Comparison of ENCODE assay signal across 9 cellular contexts in genomic region chr11:73325036-73325981, GRCh38. TPM values are rescaled to one million over a fixed set of nuclear protein-coding genes. Genes with fewer than 3 reads are reported as not detected.
DNase-seq lines count a peak whose midpoint lies in the region; ATAC-seq, FAIRE-seq and TF ChIP-seq lines count a peak whose summit lies in the region.
"Had no signal": no experiment of that assay in that cellular context is flagged by ENCODE, and none has a peak within 500 bp of the region (broad histone marks: within the 10 kb centered on the region; RNA-seq: fewer than 3 reads in every experiment).

No MANE protein-coding gene starts in this region.

- H3K36me3 Mint-ChIP-seq in T-helper 17 cell (ENCODE audit: low read depth): no peaks in the 10 kb centered on the region
- no peaks in the 10 kb centered on the region for H3K36me3 Mint-ChIP-seq in GM23338 (ENCODE audit: low read depth)

- H3K9me3 Mint-ChIP-seq in GM23338: no peaks in the 10 kb centered on the region
- H3K9me3 Mint-ChIP-seq: central memory CD8-positive, alpha-beta T cell had no signal

- H3K9me3 ChIP-seq in T-helper 17 cell (ENCODE audit: control insufficient read depth, low read length, poor library complexity, severe bottlenecking) (no peaks in the 10 kb centered on the region), muscle layer of duodenum (ENCODE audit: control insufficient read depth in 1 of 2, low read length in 2 of 2) (no peaks in the 10 kb centered on the region)

- H3K27me3 ChIP-seq in muscle layer of duodenum (ENCODE audit: low read depth, low read length): no peaks in the 10 kb centered on the region
- H3K27me3 ChIP-seq in GM23338 (ENCODE audit: insufficient read depth): no peaks in the 10 kb centered on the region

- DNase-seq in GM18507 (ENCODE audit: extremely low spot score, insufficient read length, low read depth): peak; percentile 84
- no peak for DNase-seq in T-helper 17 cell
- DNase-seq in urothelium cell line (ENCODE audit: low spot score): no peak
- no peak for DNase-seq in GM23338 (ENCODE audit: low spot score)
- DNase-seq in NCI-H2107 (lab: John Stamatoyannopoulos, UW): no peak
- no peak for DNase-seq in activated naive CD4-positive, alpha-beta T cell (lab: John Stamatoyannopoulos, UW)

- peaks cover 5% of the 10 kb centered on the region; the same call in 1 of the 2 replicates for H3K79me2 ChIP-seq in GM23338 (replicated peaks; ENCODE audit: insufficient read depth)

- no peaks in the 10 kb centered on the region for H3K36me3 ChIP-seq in muscle layer of duodenum (ENCODE audit: control insufficient read depth in 1 of 2, insufficient read depth in 2 of 2, low read length in 2 of 2)
- H3K36me3 ChIP-seq in GM23338 (ENCODE audit: insufficient read depth): no peaks in the 10 kb centered on the region

- H3K27ac Mint-ChIP-seq in T-helper 17 cell (peak overlapping the region; percentile 24), GM23338 (no peak overlapping the region)

- no peaks in the 10 kb centered on the region; the same call in none of the 2 replicates for H4K20me1 ChIP-seq in GM23338 (replicated peaks; ENCODE audit: insufficient read depth)

- peak; percentile 94 for FAIRE-seq in GM18507 (lab: Jason Lieb, UNC)
- FAIRE-seq in urothelium cell line (lab: Jason Lieb, UNC): no peak

- TF ChIP-seq CTCF in GM23338 (conservative IDR thresholded peaks at IDR 0.05; ENCODE audit: low read depth in 2 of 2): no peak

- H3K27ac ChIP-seq in muscle layer of duodenum (ENCODE audit: low read length): peak overlapping the region; percentile 94
- H3K27ac ChIP-seq in GM23338 (ENCODE audit: low read depth): no peak overlapping the region

- no peaks in the 10 kb centered on the region for H3K9me2 ChIP-seq in GM23338 (ENCODE audit: insufficient read depth)

- ATAC-seq in HG02610 (IDR thresholded peaks at IDR 0.05; ENCODE audit: unreplicated experiment) (peak; percentile 69), T-helper 17 cell (no peak), GM23338 (no peak)

- H3F3A ChIP-seq in GM23338 (replicated peaks; ENCODE audit: low read depth): no peaks in the 10 kb centered on the region

- H3K27me3 Mint-ChIP-seq in T-helper 17 cell (no peaks in the 10 kb centered on the region), GM23338 (ENCODE audit: insufficient read depth, low read depth, poor library complexity) (peaks cover 22% of the 10 kb centered on the region)
- H3K27me3 Mint-ChIP-seq: central memory CD8-positive, alpha-beta T cell had no signal

- H3K4me3 ChIP-seq in muscle layer of duodenum (ENCODE audit: low read depth in 1 of 2, low read length in 2 of 2): peak overlapping the region in 1 of 2 donors; percentile 12
- no peak overlapping the region for H3K4me3 ChIP-seq in GM23338

- H2AFZ ChIP-seq in GM23338: no peak overlapping the region

- H3K4me2 ChIP-seq in GM23338: no peak overlapping the region

- H3K4me3 Mint-ChIP-seq in T-helper 17 cell (no peak overlapping the region), GM23338 (no peak overlapping the region; the same call in 2 of the 3 replicates)
- H3K4me3 Mint-ChIP-seq: central memory CD8-positive, alpha-beta T cell had no signal

- H3K4me1 ChIP-seq in muscle layer of duodenum (ENCODE audit: control insufficient read depth in 1 of 2, insufficient read depth in 2 of 2, low read length in 2 of 2) (peaks cover 40 to 86% of the 10 kb centered on the region in 2 donors), GM23338 (ENCODE audit: insufficient read depth) (peaks cover 34% of the 10 kb centered on the region)

- H3K4me1 Mint-ChIP-seq in T-helper 17 cell: peaks cover 12% of the 10 kb centered on the region
- H3K4me1 Mint-ChIP-seq in GM23338: peaks cover 43% of the 10 kb centered on the region

TF ChIP-seq in GM23338, 12 proteins besides CTCF, POLR2A, EP300 and RAD21 (continues in another document):
- TF ChIP-seq CREB1 (CRISPR knock-in tag; IDR thresholded peaks at IDR 0.05; ENCODE audit: low read depth) (no peak), JUNB (IDR thresholded peaks at IDR 0.05; ENCODE audit: unreplicated experiment) (no peak), STAT1 (IDR thresholded peaks at IDR 0.05; ENCODE audit: unreplicated experiment) (no peak), NANOG (IDR thresholded peaks at IDR 0.05; ENCODE audit: borderline replicate concordance) (no peak), ZNF114 (CRISPR knock-in tag; IDR thresholded peaks at IDR 0.05) (no peak), EZH2 (IDR thresholded peaks at IDR 0.05; ENCODE audit: low read depth, unreplicated experiment) (no peak), EZH2phosphoT487 (IDR thresholded peaks at IDR 0.05; ENCODE audit: unreplicated experiment) (no peak)
- TF ChIP-seq, protein P1, sequence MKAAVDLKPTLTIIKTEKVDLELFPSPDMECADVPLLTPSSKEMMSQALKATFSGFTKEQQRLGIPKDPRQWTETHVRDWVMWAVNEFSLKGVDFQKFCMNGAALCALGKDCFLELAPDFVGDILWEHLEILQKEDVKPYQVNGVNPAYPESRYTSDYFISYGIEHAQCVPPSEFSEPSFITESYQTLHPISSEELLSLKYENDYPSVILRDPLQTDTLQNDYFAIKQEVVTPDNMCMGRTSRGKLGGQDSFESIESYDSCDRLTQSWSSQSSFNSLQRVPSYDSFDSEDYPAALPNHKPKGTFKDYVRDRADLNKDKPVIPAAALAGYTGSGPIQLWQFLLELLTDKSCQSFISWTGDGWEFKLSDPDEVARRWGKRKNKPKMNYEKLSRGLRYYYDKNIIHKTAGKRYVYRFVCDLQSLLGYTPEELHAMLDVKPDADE (IDR thresholded peaks at IDR 0.05): no peak
- TF ChIP-seq, protein P2, sequence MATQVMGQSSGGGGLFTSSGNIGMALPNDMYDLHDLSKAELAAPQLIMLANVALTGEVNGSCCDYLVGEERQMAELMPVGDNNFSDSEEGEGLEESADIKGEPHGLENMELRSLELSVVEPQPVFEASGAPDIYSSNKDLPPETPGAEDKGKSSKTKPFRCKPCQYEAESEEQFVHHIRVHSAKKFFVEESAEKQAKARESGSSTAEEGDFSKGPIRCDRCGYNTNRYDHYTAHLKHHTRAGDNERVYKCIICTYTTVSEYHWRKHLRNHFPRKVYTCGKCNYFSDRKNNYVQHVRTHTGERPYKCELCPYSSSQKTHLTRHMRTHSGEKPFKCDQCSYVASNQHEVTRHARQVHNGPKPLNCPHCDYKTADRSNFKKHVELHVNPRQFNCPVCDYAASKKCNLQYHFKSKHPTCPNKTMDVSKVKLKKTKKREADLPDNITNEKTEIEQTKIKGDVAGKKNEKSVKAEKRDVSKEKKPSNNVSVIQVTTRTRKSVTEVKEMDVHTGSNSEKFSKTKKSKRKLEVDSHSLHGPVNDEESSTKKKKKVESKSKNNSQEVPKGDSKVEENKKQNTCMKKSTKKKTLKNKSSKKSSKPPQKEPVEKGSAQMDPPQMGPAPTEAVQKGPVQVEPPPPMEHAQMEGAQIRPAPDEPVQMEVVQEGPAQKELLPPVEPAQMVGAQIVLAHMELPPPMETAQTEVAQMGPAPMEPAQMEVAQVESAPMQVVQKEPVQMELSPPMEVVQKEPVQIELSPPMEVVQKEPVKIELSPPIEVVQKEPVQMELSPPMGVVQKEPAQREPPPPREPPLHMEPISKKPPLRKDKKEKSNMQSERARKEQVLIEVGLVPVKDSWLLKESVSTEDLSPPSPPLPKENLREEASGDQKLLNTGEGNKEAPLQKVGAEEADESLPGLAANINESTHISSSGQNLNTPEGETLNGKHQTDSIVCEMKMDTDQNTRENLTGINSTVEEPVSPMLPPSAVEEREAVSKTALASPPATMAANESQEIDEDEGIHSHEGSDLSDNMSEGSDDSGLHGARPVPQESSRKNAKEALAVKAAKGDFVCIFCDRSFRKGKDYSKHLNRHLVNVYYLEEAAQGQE (IDR thresholded peaks at IDR 0.05; ENCODE audit: unreplicated experiment): no peak

RNA-seq across cellular contexts. Expression of gene ARHGEF17, which starts 17.2 kb away (rescaled TPM):
- total RNA-seq in T-helper 17 cell: under 1 TPM in 1 of 2 donors, not detected in 1; 0.17 TPM
- total RNA-seq in GM23338 (2014; rRNA removed; shearing (Covaris generic)): 11.0 and 15.0 TPM in 2 replicates
- polyA plus RNA-seq in GM23338 (2016; fragmentation: Nextera tagmentation; extraction: Ambion mirVana): 2.7 and 2.9 TPM in 2 replicates

RNA-seq across cellular contexts. Expression of gene RELT, which starts 50.9 kb away (rescaled TPM):
- 100 to 1,000 TPM; 139 to 169 TPM for total RNA-seq in T-helper 17 cell
- 6.2 and 6.3 TPM in 2 replicates for total RNA-seq in GM23338 (2014; rRNA removed; shearing (Covaris generic))
- polyA plus RNA-seq in GM23338 (2016; fragmentation: Nextera tagmentation; extraction: Ambion mirVana): 2.0 and 2.1 TPM in 2 replicates

RNA-seq across cellular contexts. Expression of gene P2RY6, which starts 53.2 kb away (rescaled TPM):
- not detected for total RNA-seq in T-helper 17 cell
- total RNA-seq in GM23338 (2014; rRNA removed; shearing (Covaris generic)): not detected in 2 replicates
- polyA plus RNA-seq in GM23338 (2016; fragmentation: Nextera tagmentation; extraction: Ambion mirVana): 0.40 TPM in 1 of 2 replicates, not detected in the other

Comparison
In these comparisons a context has a peak if more than half of its experiments do, and no peak if none do; other contexts are left out.
1. RNA of gene ARHGEF17, which starts 17.2 kb away (total RNA-seq): 11.0 to 15.0 TPM in GM23338; 0.17 TPM in T-helper 17 cell; every median in the first group is over 10 times any median in the second.
2. RNA of gene RELT, which starts 50.9 kb away (total RNA-seq): 139 to 169 TPM in T-helper 17 cell; 6.2 to 6.3 TPM in GM23338; every median in the first group is over 10 times any median in the second.